ENCODE assay signal across 19 cellular contexts in the genomic region with DNA sequence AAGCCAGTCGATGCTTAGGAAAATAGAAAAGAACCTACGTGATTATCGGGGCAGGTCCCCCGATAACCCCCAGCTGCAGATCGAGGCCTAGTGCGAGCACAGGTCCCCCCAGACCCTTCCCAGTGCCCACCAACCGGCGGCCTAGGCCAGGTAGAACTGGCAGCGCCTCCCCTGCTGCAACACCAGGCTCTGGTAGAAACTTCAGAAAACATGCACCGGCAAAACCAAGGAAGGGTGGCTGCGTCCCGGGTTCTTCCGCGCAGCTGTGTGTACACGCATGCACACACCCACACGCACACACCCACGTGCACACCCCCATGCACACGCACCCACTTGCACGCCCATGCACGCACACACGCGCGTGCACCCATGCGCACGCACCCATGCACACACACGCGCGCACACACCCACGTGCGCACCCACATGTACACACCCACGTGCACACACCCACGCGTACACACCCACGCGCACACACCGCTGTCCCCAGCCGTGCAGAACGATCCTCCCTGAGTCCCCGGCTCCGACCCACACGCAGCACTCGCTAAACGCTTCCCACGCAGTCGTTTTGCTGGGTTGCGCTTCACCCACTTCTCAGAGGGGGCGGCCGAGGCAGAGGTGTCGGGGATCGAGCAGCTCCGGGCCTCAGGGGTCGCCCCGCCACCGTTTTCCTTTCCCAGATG. TPM values are rescaled to one million over a fixed set of nuclear protein-coding genes. Genes with fewer than 3 reads are reported as not detected.
DNase-seq lines count a peak whose midpoint lies in the region; ATAC-seq, FAIRE-seq and TF ChIP-seq lines count a peak whose summit lies in the region.
"Had no signal": no experiment of that assay in that cellular context is flagged by ENCODE, and none has a peak within 500 bp of the region (broad histone marks: within the 10 kb centered on the region; RNA-seq: fewer than 3 reads in every experiment).

No MANE protein-coding gene starts in this region.

- no peaks in the 10 kb centered on the region for H3K9me3 ChIP-seq in right atrium auricular region
- H3K9me3 ChIP-seq: gastrocnemius medialis, HAP-1, uterus had no signal

- H3K27ac ChIP-seq in right atrium auricular region, result no peak overlapping the region
- H3K27ac ChIP-seq: gastrocnemius medialis, uterus had no signal

- H3K9me3 Mint-ChIP-seq in MCF 10A (ENCODE audit: unreplicated experiment), result no peaks in the 10 kb centered on the region

- ATAC-seq in left lobe of liver, result no peak
- ATAC-seq: gastrocnemius medialis had no signal

- no peaks in the 10 kb centered on the region for H3K36me3 ChIP-seq in right atrium auricular region
- H3K36me3 ChIP-seq: gastrocnemius medialis, HAP-1, uterus had no signal

- BruUV-seq in MCF 10A (replicated peaks; lab: Mats Ljungman, UMichigan), result no TSS peak

- peaks cover 56% of the 10 kb centered on the region for H3K27me3 Mint-ChIP-seq in MCF 10A (ENCODE audit: insufficient read depth, unreplicated experiment)

- no peak overlapping the region for H3K27ac Mint-ChIP-seq in MCF 10A (ENCODE audit: low read depth, unreplicated experiment)

- intact Hi-C loops in cardiac septum (cut with DNase I), result no loop called here
- intact Hi-C loops in MCF 10A (cut with micrococcal nuclease), result no loop called here

- peaks cover 0 to 34% of the 10 kb centered on the region in 2 donors for H3K4me1 ChIP-seq in right atrium auricular region
- H3K4me1 ChIP-seq: HAP-1, uterus had no signal

- no peak overlapping the region for H3K4me3 ChIP-seq in right atrium auricular region
- H3K4me3 ChIP-seq: gastrocnemius medialis, HAP-1, uterus had no signal

- no peak overlapping the region for H3K4me3 Mint-ChIP-seq in MCF 10A (ENCODE audit: unreplicated experiment)

- DNase-seq in cardiac septum (ENCODE audit: low spot score) (peak; percentile 31), right atrium auricular region (ENCODE audit: low spot score) (no peak), left lobe of liver (ENCODE audit: low spot score) (peak; percentile 37), NCI-H146 (lab: John Stamatoyannopoulos, UW) (no peak), MCF 10A (ENCODE audit: unreplicated experiment) (no peak), frontal cortex (ENCODE audit: low spot score in 2 of 2) (no peak)
- DNase-seq: activated CD4-positive, alpha-beta T cell treated with anti-CD3 and anti-CD28 coated beads, Interleukin-2, amount 50 U/mL, for 4 hours; activated gamma-delta T cell treated with Interleukin-2 at 50 U/mL for 16 hours; gastrocnemius medialis; NCI-H187 treated with DMSO at 0.1 percent for 48 hours; NCI-H526; stimulated activated CD4-positive, alpha-beta T cell treated with anti-CD3 and anti-CD28 coated beads, Interleukin-2, amount 100 ng/mL, for 24 hours; T-helper 2 cell had no signal

- FAIRE-seq in frontal cortex (lab: Jason Lieb, UNC), result no peak

- TF ChIP-seq CTCF in right atrium auricular region (IDR thresholded peaks at IDR 0.05) (no peak), MCF 10A (IDR thresholded peaks at IDR 0.05; ENCODE audit: unreplicated experiment) (no peak)

- H3K27me3 ChIP-seq in right atrium auricular region, result peaks cover 0 to 37% of the 10 kb centered on the region in 2 donors

- H3K4me1 Mint-ChIP-seq in MCF 10A (ENCODE audit: insufficient read depth, unreplicated experiment), result no peaks in the 10 kb centered on the region

- POLR2A ChIA-PET in MCF 10A (lab: Yijun Ruan, JAX), result no interaction called here

- CTCF ChIA-PET in MCF 10A (lab: Yijun Ruan, JAX), result interaction anchor here (1.2 kb wide), 1 partner anchor 12 kb away, joined by 4 read pairs; no protein-coding TSS in a partner anchor

- H3K36me3 Mint-ChIP-seq in MCF 10A (ENCODE audit: insufficient read depth, unreplicated experiment), result no peaks in the 10 kb centered on the region

RNA-seq across cellular contexts. Expression of gene TSPEAR, which starts 5.2 kb away (rescaled TPM):
- total RNA-seq in cardiac septum (not detected), right atrium auricular region (not detected), left lobe of liver (not detected), MCF 10A (2022) (not detected in 2 replicates), frontal cortex (not detected)
- total RNA-seq: gastrocnemius medialis, kidney epithelial cell, LHCN-M2, pulmonary artery endothelial cell, RPMI7951 had no signal

RNA-seq across cellular contexts. Expression of gene KRTAP10-12, which starts 9.2 kb away (rescaled TPM):
- total RNA-seq in cardiac septum, result not detected
- not detected for total RNA-seq in right atrium auricular region
- not detected for total RNA-seq in left lobe of liver
- not detected in 2 replicates for total RNA-seq in MCF 10A (2022)
- not detected for total RNA-seq in frontal cortex
- total RNA-seq: gastrocnemius medialis, kidney epithelial cell, LHCN-M2, pulmonary artery endothelial cell, RPMI7951, uterus had no signal

RNA-seq across cellular contexts. Expression of gene KRTAP12-1, which starts 24.2 kb away (rescaled TPM):
- total RNA-seq in cardiac septum (not detected), right atrium auricular region (not detected), left lobe of liver (not detected), MCF 10A (2022) (not detected in 2 replicates), frontal cortex (not detected)
- total RNA-seq: gastrocnemius medialis, kidney epithelial cell, LHCN-M2, pulmonary artery endothelial cell, RPMI7951 had no signal

RNA-seq across cellular contexts. Expression of gene KRTAP12-2, which starts 39.4 kb away (rescaled TPM):
- total RNA-seq in cardiac septum (not detected), right atrium auricular region (not detected), left lobe of liver (not detected), MCF 10A (2022) (not detected in 2 replicates), frontal cortex (not detected)
- total RNA-seq: gastrocnemius medialis, kidney epithelial cell, LHCN-M2, pulmonary artery endothelial cell, RPMI7951, uterus had no signal

RNA-seq across cellular contexts. Expression of gene KRTAP12-3, which starts 48.4 kb away (rescaled TPM):
- total RNA-seq in cardiac septum, result not detected
- total RNA-seq in right atrium auricular region, result not detected
- not detected for total RNA-seq in left lobe of liver
- total RNA-seq in MCF 10A (2022), result not detected in 2 replicates
- total RNA-seq in frontal cortex, result not detected
- total RNA-seq: gastrocnemius medialis, kidney epithelial cell, LHCN-M2, pulmonary artery endothelial cell, RPMI7951, uterus had no signal

Comparison
In these comparisons a context has a peak if more than half of its experiments do, and no peak if none do; other contexts are left out.
1. DNase-seq: peak in cardiac septum (single experiment) and left lobe of liver (single experiment); none in right atrium auricular region (single experiment), NCI-H146 (single experiment), MCF 10A (single experiment) and frontal cortex (0 of 2).